In genomic region chr10:116742367-116743265, GRCh38 we compare ENCODE assay signal across 7 cellular contexts. TPM values are rescaled to one million over a fixed set of nuclear protein-coding genes. Genes with fewer than 3 reads are reported as not detected.
DNase-seq lines count a peak whose midpoint lies in the region; ATAC-seq and TF ChIP-seq lines count a peak whose summit lies in the region.

TSS of gene HSPA12A (minus strand) at chr10:116742566. CDS start at chr10:116742469, 97 bp downstream.

- H3K4me2 ChIP-seq in MM.1S (ENCODE audit: low read depth, low read length): peak within 1 kb of the TSS; percentile 92

- H3K4me1 ChIP-seq in MM.1S (ENCODE audit: low read length) (peaks cover 3% of the 10 kb centered on the region; the same call in 1 of the 2 replicates), left lung (peaks cover 4 to 21% of the 10 kb centered on the region in 2 donors)

- intact Hi-C loops in dorsolateral prefrontal cortex (cut with DNase I): loop anchor here in 1 of 2 donors (1.0 to 5.0 kb wide), 2 partner anchors 21 to 45 kb away; no protein-coding TSS in a partner anchor
- intact Hi-C loops in left lung (cut with DNase I): no loop called here

- ATAC-seq in left lung: peak; percentile 96

- H3F3A ChIP-seq in MM.1S (ENCODE audit: insufficient read depth, low read length): no peaks in the 10 kb centered on the region

- no peak within 1 kb of the TSS for H3K27ac ChIP-seq in MM.1S (ENCODE audit: low read length)
- peak within 1 kb of the TSS; percentile 14 to 96 (median 88) for H3K27ac ChIP-seq in dorsolateral prefrontal cortex
- H3K27ac ChIP-seq in left lung: peak within 1 kb of the TSS; percentile 84 to 87

- no peaks in the 10 kb centered on the region for H3K79me2 ChIP-seq in MM.1S (ENCODE audit: low read length)

- H3K9ac ChIP-seq in MM.1S (ENCODE audit: low read length): peak within 1 kb of the TSS; percentile 59; the same call in 1 of the 2 replicates

- DNase-seq in H7 (peak; percentile 97), MM.1S (peak; percentile 79), dorsolateral prefrontal cortex (peak; percentile 37 to 90 (median 71)), left lung (peak; percentile 78 to 91)
- peak; percentile 58 for DNase-seq in activated CD4-positive, alpha-beta T cell treated with anti-CD3 and anti-CD28 coated beads for 48 hours
- DNase-seq in stimulated activated CD4-positive, alpha-beta T cell treated with anti-CD3 and anti-CD28 coated beads, Interleukin-1b, Interleukin-23, amount 100 ng/mL, for 48 hours: peak; percentile 19

- TF ChIP-seq CTCF in GM12875 (IDR thresholded peaks at IDR 0.05; ENCODE audit: borderline replicate concordance, insufficient read depth, low read depth, low read length) (no peak), MM.1S (IDR thresholded peaks at IDR 0.05; ENCODE audit: low read length) (no peak), dorsolateral prefrontal cortex (IDR thresholded peaks at IDR 0.05 in 54 of 56, conservative IDR thresholded peaks at IDR 0.05 in 2 of 56; ENCODE audit: low read depth in 1 of 56, partially characterized antibody in 56 of 56) (peak in 4 of 56 donors; percentile 4 to 13 (median 12)), left lung (IDR thresholded peaks at IDR 0.05) (no peak)

- H2AFZ ChIP-seq in MM.1S (ENCODE audit: low read length): peak within 1 kb of the TSS; percentile 90

- H3K4me3 ChIP-seq in GM12875 (ENCODE audit: low read depth, low read length) (peak within 1 kb of the TSS; percentile 26), H7 (ENCODE audit: insufficient read depth, low read depth, low read length) (peak within 1 kb of the TSS; percentile 60), MM.1S (ENCODE audit: low read length) (peak within 1 kb of the TSS; percentile 67), dorsolateral prefrontal cortex (peak within 1 kb of the TSS; percentile 49 to 93 (median 81)), left lung (peak within 1 kb of the TSS; percentile 60)

- H3K9me3 ChIP-seq in MM.1S (replicated peaks; ENCODE audit: insufficient read depth, low read length): no peaks in the 10 kb centered on the region
- no peaks in the 10 kb centered on the region for H3K9me3 ChIP-seq in left lung

- peaks cover 45% of the 10 kb centered on the region for H3K27me3 ChIP-seq in H7 (ENCODE audit: control insufficient read depth, insufficient read depth, low read length)
- H3K27me3 ChIP-seq in MM.1S (replicated peaks; ENCODE audit: insufficient read depth, low read length): peaks cover 6% of the 10 kb centered on the region; the same call in 1 of the 2 replicates
- H3K27me3 ChIP-seq in dorsolateral prefrontal cortex: peaks cover 0 to 9% (median 0%) of the 10 kb centered on the region in 45 donors
- H3K27me3 ChIP-seq in left lung: peaks cover 12 to 94% of the 10 kb centered on the region in 2 donors

- H3K9me2 ChIP-seq in MM.1S (replicated peaks; ENCODE audit: insufficient read depth, low read length): no peaks in the 10 kb centered on the region

- H3K36me3 ChIP-seq in H7 (replicated peaks; ENCODE audit: control insufficient read depth, insufficient read depth, low read length) (no peaks in the 10 kb centered on the region), MM.1S (replicated peaks; ENCODE audit: insufficient read depth, low read length) (no peaks in the 10 kb centered on the region), left lung (no peaks in the 10 kb centered on the region)

- H4K20me1 ChIP-seq in MM.1S (ENCODE audit: insufficient read depth, low read length): no peaks in the 10 kb centered on the region

RNA-seq across cellular contexts. Expression of gene HSPA12A, which starts in this region (rescaled TPM):
- 1.9 and 2.2 TPM in 2 replicates for total RNA-seq in H7 (2014; rRNA removed; shearing (Covaris generic))
- total RNA-seq in dorsolateral prefrontal cortex (100 to 1,000 TPM in 118 of 120 experiments, 10 to 100 TPM in 2; 81.7 to 241 (median 174) TPM), left lung (1 to 10 TPM; 9.1 to 9.9 TPM)

Comparison
In these comparisons a context has a peak if more than half of its experiments do, and no peak if none do; other contexts are left out.
1. RNA of gene HSPA12A (total RNA-seq): 81.7 to 241 TPM in dorsolateral prefrontal cortex; 9.1 to 9.9 TPM in left lung and 1.9 to 2.2 TPM in H7; every median in the first group is over 4 times any median in the second.
2. H3K4me3 ChIP-seq: peak in every context shown above with its lines; median percentile 81 in dorsolateral prefrontal cortex; 67 in MM.1S; 60 in H7; 60 in left lung; 26 in GM12875.
3. DNase-seq: peak in every context shown above with its lines; median percentile 97 in H7; 84 in left lung; 79 in MM.1S; 71 in dorsolateral prefrontal cortex; 58 in activated CD4-positive, alpha-beta T cell treated with anti-CD3 and anti-CD28 coated beads for 48 hours; 19 in stimulated activated CD4-positive, alpha-beta T cell treated with anti-CD3 and anti-CD28 coated beads, Interleukin-1b, Interleukin-23, amount 100 ng/mL, for 48 hours.